In genomic region chr7:116211913-116212596, GRCh38 we compare ENCODE assay signal across 1 cellular context.
TF ChIP-seq lines count a peak whose summit lies in the region.

No MANE protein-coding gene starts in this region.

TF ChIP-seq in K562, 482 proteins besides CTCF, POLR2A, EP300 and RAD21 (continued from another document and continues in another):
- TF ChIP-seq ZNF609 (CRISPR knock-in tag; IDR thresholded peaks at IDR 0.05; ENCODE audit: borderline replicate concordance) (no peak), ZNF778 (CRISPR knock-in tag; IDR thresholded peaks at IDR 0.05) (no peak), TAL1 (IDR thresholded peaks at IDR 0.05) (peak; percentile 74), BHLHE40 (IDR thresholded peaks at IDR 0.05; ENCODE audit: low read length) (0 out of 2 replicates have a peak, but pooled peaks have one; percentile 6), ZNF274 (IDR thresholded peaks at IDR 0.05; ENCODE audit: borderline replicate concordance, low read depth, low read length) (no peak), ZNF184 (CRISPR knock-in tag; IDR thresholded peaks at IDR 0.05) (no peak), E2F8 (IDR thresholded peaks at IDR 0.05; ENCODE audit: low read depth, partially characterized antibody) (no peak), CTBP1 (IDR thresholded peaks at IDR 0.05; ENCODE audit: borderline replicate concordance) (peak; percentile 66; the same call in 1 of the 2 replicates), ZNF12 (CRISPR knock-in tag; IDR thresholded peaks at IDR 0.05) (no peak), NR2F6 (CRISPR knock-in tag; IDR thresholded peaks at IDR 0.05) (no peak), PHF8 (IDR thresholded peaks at IDR 0.05; ENCODE audit: borderline replicate concordance, low read length) (no peak), SLC30A9 (CRISPR knock-in tag; IDR thresholded peaks at IDR 0.05) (no peak), ETV1 (tag; conservative IDR thresholded peaks at IDR 0.05; ENCODE audit: low read depth) (0 out of 2 replicates have a peak, but pooled peaks have one; percentile 39), ZNF696 (CRISPR knock-in tag; conservative IDR thresholded peaks at IDR 0.05) (no peak), MCM3 (IDR thresholded peaks at IDR 0.05) (no peak), ZNF24 (IDR thresholded peaks at IDR 0.05) (no peak), SRSF9 (IDR thresholded peaks at IDR 0.05; ENCODE audit: borderline replicate concordance, low read depth, low read length) (no peak), KAT8 (IDR thresholded peaks at IDR 0.05; ENCODE audit: low read depth) (no peak), ZNF277 (CRISPR knock-in tag; IDR thresholded peaks at IDR 0.05; ENCODE audit: borderline replicate concordance) (no peak), HES1 (IDR thresholded peaks at IDR 0.05; ENCODE audit: low read depth) (no peak), ZNF407 (IDR thresholded peaks at IDR 0.05; ENCODE audit: low read depth) (no peak), CEBPG (CRISPR knock-in tag; IDR thresholded peaks at IDR 0.05) (peak; percentile 87), CEBPG (tag; conservative IDR thresholded peaks at IDR 0.05 in 1 of 2, IDR thresholded peaks at IDR 0.05 in 1 of 2) (peak in 1 of 2 experiments; percentile 87; a peak in 2 of 4 replicates), GTF3C2 (IDR thresholded peaks at IDR 0.05; ENCODE audit: borderline replicate concordance, extremely low read depth, insufficient read length) (no peak), MNT (conservative IDR thresholded peaks at IDR 0.05) (peak in 1 of 2 experiments; percentile 24; a peak in 1 of 4 replicates), FUS (optimal IDR thresholded peaks at IDR 0.05; ENCODE audit: low read depth, low read length) (no peak), JUND (IDR thresholded peaks at IDR 0.05; ENCODE audit: borderline replicate concordance, low read depth, low read length) (peak; percentile 78; the same call in 1 of the 2 replicates), JUND (tag; IDR thresholded peaks at IDR 0.05; ENCODE audit: borderline replicate concordance, low read depth, low read length) (peak; percentile 41; the same call in 1 of the 3 replicates), PREB (CRISPR knock-in tag; IDR thresholded peaks at IDR 0.05) (no peak), NCOR1 (IDR thresholded peaks at IDR 0.05) (peak; percentile 63), LEF1 (IDR thresholded peaks at IDR 0.05) (peak; percentile 67; the same call in 1 of the 2 replicates), TBL1XR1 (IDR thresholded peaks at IDR 0.05; ENCODE audit: low read length in 2 of 2) (peak in 1 of 2 experiments; percentile 61; a peak in 1 of 4 replicates), CREM (IDR thresholded peaks at IDR 0.05; ENCODE audit: low read depth) (peak; percentile 39; the same call in 1 of the 2 replicates)
